Comparison of ENCODE assay signal across 8 cellular contexts in the genomic region with DNA sequence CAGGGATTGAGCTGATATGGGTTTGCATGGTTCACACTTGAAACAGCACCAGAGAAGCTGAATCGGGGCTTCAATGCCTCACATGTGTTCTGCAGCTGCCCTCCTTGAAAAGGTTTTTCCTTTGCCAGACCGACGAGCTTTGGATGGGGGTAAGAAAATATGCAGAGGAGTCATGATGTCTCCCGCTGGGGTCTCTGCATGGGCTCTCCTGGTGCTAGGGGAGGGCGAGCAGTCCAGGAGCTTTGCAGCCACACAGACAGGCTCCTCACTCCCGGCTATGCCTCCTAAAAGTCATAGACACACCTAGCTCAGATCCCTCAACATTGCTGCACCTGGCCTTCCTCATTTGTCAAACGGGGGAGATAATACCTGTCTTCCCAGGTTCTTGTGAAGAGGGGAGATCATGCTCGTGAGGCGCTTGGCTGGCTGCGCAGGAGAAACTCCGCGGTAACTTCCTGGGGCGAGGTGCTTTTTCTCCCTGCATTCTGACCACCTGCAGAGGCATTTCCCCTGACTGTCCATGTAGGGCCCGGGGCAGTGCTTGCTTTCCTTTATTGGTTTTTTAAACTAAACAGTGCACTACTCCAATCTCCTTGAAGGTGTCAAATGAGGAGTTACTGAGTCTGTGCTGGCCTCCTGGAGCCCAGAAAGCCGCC.
DNase-seq lines count a peak whose midpoint lies in the region; ATAC-seq lines count a peak whose summit lies in the region.

No MANE protein-coding gene starts in this region.

- H3K9me3 ChIP-seq in ES-I3 (ENCODE audit: control insufficient read depth, insufficient read depth, low read length) (no peaks in the 10 kb centered on the region), HUES6 (ENCODE audit: control insufficient read depth, insufficient read depth, low read depth, low read length) (no peaks in the 10 kb centered on the region), iPS-15b (ENCODE audit: control insufficient read depth, insufficient read depth, low read length) (no peaks in the 10 kb centered on the region)

- H3K36me3 ChIP-seq in ES-I3 (ENCODE audit: insufficient read depth, low read length) (no peaks in the 10 kb centered on the region), HUES6 (ENCODE audit: control insufficient read depth, insufficient read depth, low read length) (no peaks in the 10 kb centered on the region), iPS-15b (ENCODE audit: control insufficient read depth, insufficient read depth, low read length) (no peaks in the 10 kb centered on the region)

- ATAC-seq in GM21717 (IDR thresholded peaks at IDR 0.05; ENCODE audit: unreplicated experiment): peak; percentile 21

- no peak overlapping the region for H3K27ac ChIP-seq in HUES6 (ENCODE audit: low read depth, low read length)

- H3K4me1 ChIP-seq in ES-I3 (ENCODE audit: insufficient read depth, low read length) (peaks cover 33% of the 10 kb centered on the region), HUES6 (ENCODE audit: control insufficient read depth, insufficient read depth, low read length) (peaks cover 53% of the 10 kb centered on the region), iPS-15b (ENCODE audit: control insufficient read depth, insufficient read depth, low read length) (peaks cover 27% of the 10 kb centered on the region)

- peak overlapping the region; percentile 41 for H3K4me3 ChIP-seq in HUES6 (ENCODE audit: low read depth, low read length)
- H3K4me3 ChIP-seq in iPS-15b (ENCODE audit: low read depth, low read length): peak overlapping the region; percentile 41

- H3K9ac ChIP-seq in ES-I3 (ENCODE audit: low read depth, low read length) (peak overlapping the region; percentile 28; the same call in 1 of the 2 replicates), HUES6 (ENCODE audit: low read length) (no peak overlapping the region), iPS-15b (ENCODE audit: low read depth, low read length) (no peak overlapping the region)

- H3K27me3 ChIP-seq in HUES6 (ENCODE audit: control insufficient read depth, insufficient read depth, low read length): peaks cover 17% of the 10 kb centered on the region
- peaks cover 20% of the 10 kb centered on the region for H3K27me3 ChIP-seq in iPS-15b (ENCODE audit: control insufficient read depth, insufficient read depth, low read length)

- DNase-seq in DMS53 treated with DMSO at 0.1 percent for 48 hours (lab: John Stamatoyannopoulos, UW; ENCODE audit: unreplicated experiment): no peak
- no peak for DNase-seq in NCI-H1930 (lab: John Stamatoyannopoulos, UW)
- no peak for DNase-seq in SW480 (ENCODE audit: low spot score)
- DNase-seq in stimulated activated CD4-positive, alpha-beta T cell treated with anti-CD3 and anti-CD28 coated beads, Interleukin-2, amount 100 ng/mL, for 24 hours: no peak
